In genomic region chr14:58985786-58986185, GRCh38 we compare ENCODE assay signal across 24 cellular contexts.
DNase-seq lines count a peak whose midpoint lies in the region; ATAC-seq, FAIRE-seq and TF ChIP-seq lines count a peak whose summit lies in the region.
"Had no signal": no experiment of that assay in that cellular context is flagged by ENCODE, and none has a peak within 500 bp of the region (broad histone marks: within the 10 kb centered on the region; RNA-seq: fewer than 3 reads in every experiment).

No MANE protein-coding gene starts in this region.

- no peak overlapping the region for H2AFZ ChIP-seq in K562 (ENCODE audit: low read depth, low read length)

- H3K27me3 ChIP-seq in K562 (ENCODE audit: control insufficient read depth in 2 of 2, insufficient read depth in 2 of 2, low read length in 2 of 2) = no peaks in the 10 kb centered on the region
- H3K27me3 ChIP-seq: BE2C, BLaER1 had no signal

- no TSS peak for BruUV-seq in K562 (replicated peaks; lab: Mats Ljungman, UMichigan)

- no peaks in the 10 kb centered on the region for H3K4me1 ChIP-seq in A549
- H3K4me1 ChIP-seq in K562 (replicated peaks in 1 of 2; ENCODE audit: control insufficient read depth in 2 of 2, insufficient read depth in 2 of 2, low read length in 2 of 2) = no peaks in the 10 kb centered on the region
- H3K4me1 ChIP-seq: BE2C, BLaER1 had no signal

- POLR2A ChIA-PET in A549 (lab: Yijun Ruan, JAX) = no interaction called here
- POLR2A ChIA-PET in K562 (lab: Yijun Ruan, JAX) = no interaction called here

- no peak for TF ChIP-seq RAD21 in A549 (conservative IDR thresholded peaks at IDR 0.05 in 1 of 2, IDR thresholded peaks at IDR 0.05 in 1 of 2)
- TF ChIP-seq RAD21 in K562 (CRISPR knock-in tag; conservative IDR thresholded peaks at IDR 0.05 in 1 of 2, IDR thresholded peaks at IDR 0.05 in 1 of 2) = no peak

- no peak overlapping the region for H3K4me3 ChIP-seq in A549
- H3K4me3 ChIP-seq in K562 = no peak overlapping the region
- H3K4me3 ChIP-seq: BLaER1, GM12878 had no signal

- no peak for FAIRE-seq in A549 (lab: Jason Lieb, UNC)
- FAIRE-seq in HTR-8/SVneo (lab: Jason Lieb, UNC) = peak; percentile 46
- FAIRE-seq in K562 (lab: Jason Lieb, UNC) = no peak
- FAIRE-seq: A204.1, GM12878, GM12892, GM18507 had no signal

- no peaks in the 10 kb centered on the region for H3K9me1 ChIP-seq in K562 (ENCODE audit: control insufficient read depth, insufficient read depth, low read length)

- in situ Hi-C loops in K562 (cut with MboI) = no loop called here

- H3K9me3 ChIP-seq in A549 (0 out of 3 replicates have a peak, but pooled peaks cover 4% of the 10 kb centered on the region), K562 (replicated peaks; ENCODE audit: control insufficient read depth, insufficient read depth, low read depth, low read length) (no peaks in the 10 kb centered on the region)
- H3K9me3 ChIP-seq: BE2C, BLaER1 had no signal

- no peaks in the 10 kb centered on the region for H3K36me3 ChIP-seq in K562 (ENCODE audit: control insufficient read depth, insufficient read depth, low read length)
- H3K36me3 ChIP-seq: BE2C, BLaER1 had no signal

- DNase-seq in A549 (ENCODE audit: low read depth in 1 of 2, low spot score in 1 of 2) (no peak), HTR-8/SVneo (ENCODE audit: insufficient read length, low spot score) (no peak), K562 (ENCODE audit: extremely low read depth in 1 of 4, low spot score in 3 of 4) (no peak), AG20443 (ENCODE audit: low spot score) (no peak)
- no peak for DNase-seq in stimulated activated CD4-positive, alpha-beta T cell treated with anti-CD3 and anti-CD28 coated beads, Interleukin-4, amount 100 ng/mL, for 24 hours
- DNase-seq: 8988T; BE2C; C1 segment of cervical spinal cord; CD4-positive, alpha-beta memory T cell; CD4-positive, CD25-positive, alpha-beta regulatory T cell; CD8-positive, alpha-beta memory T cell; COR-L47; DMS 273 treated with DMSO at 0.1 percent for 48 hours; DMS153; DMS53; DMS79; DND-41; EL; GDM1 had no signal

- TF ChIP-seq CTCF in A549 (IDR thresholded peaks at IDR 0.05) (no peak), K562 (IDR thresholded peaks at IDR 0.05 in 2 of 3, conservative IDR thresholded peaks at IDR 0.05 in 1 of 3; ENCODE audit: insufficient read depth in 2 of 3, low read depth in 1 of 3, low read length in 3 of 3) (no peak)

- TF ChIP-seq EP300 in A549 (IDR thresholded peaks at IDR 0.05) (no peak), K562 (IDR thresholded peaks at IDR 0.05; ENCODE audit: low read length) (no peak)

- CTCF ChIA-PET in A549 (lab: Yijun Ruan, JAX) (interaction anchor here (1.4 kb wide), 1 partner anchor 17 kb away, joined by 3 read pairs; no protein-coding TSS in a partner anchor), K562 (lab: Yijun Ruan, JAX; ENCODE audit: low intra/inter-chr PET ratio) (no interaction called here)

- ATAC-seq in A549 (no peak), K562 (no peak)
- ATAC-seq: GM12878 had no signal

- intact Hi-C loops in K562 (cut with micrococcal nuclease) = no loop called here

- no peaks in the 10 kb centered on the region for H4K20me1 ChIP-seq in K562 (replicated peaks; ENCODE audit: control insufficient read depth, insufficient read depth, low read length)
- H4K20me1 ChIP-seq: BLaER1 had no signal

- no peak overlapping the region for H3K9ac ChIP-seq in K562 (ENCODE audit: insufficient read depth in 1 of 2, low read depth in 2 of 2, low read length in 2 of 2)
- H3K9ac ChIP-seq: BLaER1 had no signal

- H3K27ac ChIP-seq in A549 (no peak overlapping the region), K562 (ENCODE audit: extremely low read depth, low read depth, low read length) (no peak overlapping the region)
- H3K27ac ChIP-seq: BLaER1 had no signal

- TF ChIP-seq POLR2A in A549 (IDR thresholded peaks at IDR 0.05; ENCODE audit: low read length) (no peak), K562 (conservative IDR thresholded peaks at IDR 0.05) (no peak)

- WGBS in A549 (ENCODE audit: missing lambda C conversion rate) = 29% methylated on average over 4 of the region's 4 CpGs
- WGBS in K562 (ENCODE audit: insufficient coverage, low coverage, missing lambda C conversion rate) = 0% methylated on average over 4 of the region's 4 CpGs

- no peaks in the 10 kb centered on the region for H3K79me2 ChIP-seq in K562 (ENCODE audit: control insufficient read depth, insufficient read depth, low read length)

- H3K4me2 ChIP-seq in A549 (no peak overlapping the region), K562 (ENCODE audit: insufficient read depth, low read length) (no peak overlapping the region)
- H3K4me2 ChIP-seq: BLaER1 had no signal

TF ChIP-seq in A549, 52 proteins besides CTCF, POLR2A, EP300 and RAD21:
- TF ChIP-seq RNF2 (IDR thresholded peaks at IDR 0.05; ENCODE audit: borderline replicate concordance, low read depth) (no peak), MAFK (IDR thresholded peaks at IDR 0.05; ENCODE audit: partially characterized antibody) (peak; percentile 73)
TF ChIP-seq in A549: peak in this region for 1.

TF ChIP-seq in K562, 482 proteins besides CTCF, POLR2A, EP300 and RAD21:
- TF ChIP-seq ZNF224 (CRISPR knock-in tag; IDR thresholded peaks at IDR 0.05) (no peak), ZNF444 (CRISPR knock-in tag; IDR thresholded peaks at IDR 0.05) (no peak), SMARCB1 (IDR thresholded peaks at IDR 0.05; ENCODE audit: insufficient read length, low read depth) (no peak), BMI1 (IDR thresholded peaks at IDR 0.05; ENCODE audit: low read length) (no peak), KLF6 (CRISPR knock-in tag; IDR thresholded peaks at IDR 0.05; ENCODE audit: borderline replicate concordance) (no peak), SP1 (CRISPR knock-in tag; IDR thresholded peaks at IDR 0.05) (no peak), ESRRA (IDR thresholded peaks at IDR 0.05; ENCODE audit: borderline replicate concordance, low read depth) (no peak), ZNF316 (IDR thresholded peaks at IDR 0.05) (peak; percentile 17; the same call in 1 of the 2 replicates), C11orf30 (IDR thresholded peaks at IDR 0.05; ENCODE audit: low read depth) (0 out of 2 replicates have a peak, but pooled peaks have one; percentile 10), SMARCA4 (IDR thresholded peaks at IDR 0.05) (no peak), MLLT1 (IDR thresholded peaks at IDR 0.05) (no peak)

Comparison
In these comparisons a context has a peak if more than half of its experiments do, and no peak if none do; other contexts are left out.
1. Of the 35 proteins assayed by ChIP-seq in both K562 and A549: peak only in K562: none; only in A549: MAFK; in both: none; in neither: 34.